In genomic region chr3:101050866-101051265, GRCh38 we compare ENCODE assay signal across 10 cellular contexts. TPM values are rescaled to one million over a fixed set of nuclear protein-coding genes. Genes with fewer than 3 reads are reported as not detected.
"Had no signal": no experiment of that assay in that cellular context is flagged by ENCODE, and none has a peak within 500 bp of the region (broad histone marks: within the 10 kb centered on the region; RNA-seq: fewer than 3 reads in every experiment).

No MANE protein-coding gene starts in this region.

- H3K36me3 ChIP-seq: HAP-1 had no signal

- H2AFZ ChIP-seq: GM23248 had no signal

- H3K9ac ChIP-seq: GM23248 had no signal

- H3K27ac ChIP-seq: GM23248 had no signal

- H3K9me3 ChIP-seq: HAP-1 had no signal

- H3K4me3 ChIP-seq: GM23248, HAP-1 had no signal

- H3K4me1 ChIP-seq: HAP-1 had no signal

- DNase-seq: GM23248, GOT3, H7, HFFc6, KBM-7 had no signal

- ATAC-seq: HCT116, HepG2 had no signal

RNA-seq across cellular contexts. Expression of gene ABI3BP, which starts 57.6 kb away (rescaled TPM):
- total RNA-seq: HepG2, HT-29 had no signal
- polyA plus RNA-seq: HepG2, IgD-negative memory B cell had no signal
